In genomic region chr17:69445132-69445531, GRCh38 we compare ENCODE assay signal across 12 cellular contexts.
"Had no signal": no experiment of that assay in that cellular context is flagged by ENCODE, and none has a peak within 500 bp of the region (broad histone marks: within the 10 kb centered on the region; RNA-seq: fewer than 3 reads in every experiment).

No MANE protein-coding gene starts in this region.

- H3K36me3 ChIP-seq: suprapubic skin, upper lobe of left lung had no signal

- H3K27ac Mint-ChIP-seq: activated CD4-positive, alpha-beta memory T cell treated with anti-CD3 and anti-CD28 coated beads, Interleukin-2, amount 10 ng/mL, durations not matched to agents 7 days and 5 days; memory B cell had no signal

- ATAC-seq: left lobe of liver had no signal

- H3K9me3 ChIP-seq: suprapubic skin had no signal

- H3K27ac ChIP-seq: suprapubic skin, upper lobe of left lung had no signal

- H3K4me3 Mint-ChIP-seq: activated CD4-positive, alpha-beta memory T cell treated with anti-CD3 and anti-CD28 coated beads, Interleukin-2, amount 10 ng/mL, durations not matched to agents 7 days and 5 days; memory B cell had no signal

- DNase-seq: activated CD4-positive, alpha-beta memory T cell treated with anti-CD3 and anti-CD28 coated beads, Interleukin-2, amount 10 ng/mL, durations not matched to agents 7 days and 5 days; activated naive CD4-positive, alpha-beta T cell treated with anti-CD3 and anti-CD28 coated beads, Interleukin-2, amount 50 U/mL, for 16 hours; cerebellar nuclear complex; foreskin melanocyte; islet precursor cell; stimulated activated CD4-positive, alpha-beta T cell treated with anti-CD3 and anti-CD28 coated beads, Interleukin-2, amount 100 ng/mL, for 48 hours; stimulated activated naive CD8-positive, alpha-beta T cell treated with anti-CD3 and anti-CD28 coated beads, Interleukin-15, Interleukin-2, amounts not matched to agents 100 U/mL and 50 U/mL, for 24 hours; T-helper 9 cell; upper lobe of left lung had no signal

- H3K27me3 Mint-ChIP-seq: activated CD4-positive, alpha-beta memory T cell treated with anti-CD3 and anti-CD28 coated beads, Interleukin-2, amount 10 ng/mL, durations not matched to agents 7 days and 5 days; memory B cell had no signal

- H3K4me1 ChIP-seq: suprapubic skin, upper lobe of left lung had no signal

- H3K27me3 ChIP-seq: suprapubic skin, upper lobe of left lung had no signal

- H3K4me3 ChIP-seq: suprapubic skin, upper lobe of left lung had no signal
